In the genomic region with DNA sequence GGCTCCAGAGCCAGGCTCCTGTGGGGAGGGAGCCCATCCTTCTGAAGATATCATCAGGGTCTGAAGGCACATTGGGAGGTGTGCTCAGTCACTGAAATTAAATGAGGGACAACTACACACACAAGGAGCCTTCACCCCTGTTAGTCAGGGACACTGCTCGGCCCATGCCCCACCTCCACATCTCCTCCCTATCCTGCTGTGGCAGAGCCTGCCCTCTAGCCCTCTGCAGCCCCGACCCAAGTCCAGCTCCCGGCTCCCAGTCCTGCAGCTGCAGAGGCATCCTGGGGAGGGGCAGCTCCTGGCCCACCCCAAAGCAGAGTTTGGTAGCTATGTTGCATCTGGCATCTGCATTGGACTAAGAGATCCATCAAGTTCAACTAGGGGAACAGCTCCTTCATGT, we compare ENCODE assay signal across 36 cellular contexts.
DNase-seq lines count a peak whose midpoint lies in the region; ATAC-seq, FAIRE-seq and TF ChIP-seq lines count a peak whose summit lies in the region.
"Had no signal": no experiment of that assay in that cellular context is flagged by ENCODE, and none has a peak within 500 bp of the region (broad histone marks: within the 10 kb centered on the region; RNA-seq: fewer than 3 reads in every experiment).

No MANE protein-coding gene starts in this region.

- H3K27ac Mint-ChIP-seq in stimulated activated effector memory CD8-positive, alpha-beta T cell treated with anti-CD3 and anti-CD28 coated beads, Interleukin-12 subunit alpha, Interleukin-12 subunit beta, amount 100 ng/mL, for 72 hours: no peak overlapping the region
- H3K27ac Mint-ChIP-seq: B cell; CD14-positive monocyte; CD4-positive, alpha-beta memory T cell; CD4-positive, alpha-beta T cell; CD4-positive, CD25-positive, alpha-beta regulatory T cell; CD8-positive, alpha-beta memory T cell; CD8-positive, alpha-beta T cell had no signal

- in situ Hi-C loops in HepG2 (cut with HindIII; ENCODE audit: extremely low pct_ligation_motif_present, low pct_unique_long_range_greater_than_20kb): no loop called here

- TF ChIP-seq RAD21 in HepG2 (CRISPR knock-in tag; IDR thresholded peaks at IDR 0.05): no peak

- H3K9ac ChIP-seq in HepG2 (ENCODE audit: insufficient read depth, low read depth, low read length): no peak overlapping the region
- H3K9ac ChIP-seq: BLaER1; BLaER1 treated with 17β-estradiol and CSF1 and Interleukin-3, amounts not matched to agents 10 nM and 100 nM had no signal

- 80% methylated on average over 2 of the region's 3 CpGs for WGBS in esophagus muscularis mucosa
- WGBS in HepG2 (ENCODE audit: low lambda C conversion rate): 7% methylated on average over 3 of the region's 3 CpGs

- H3K4me2 ChIP-seq in HepG2 (ENCODE audit: low read depth, low read length) (no peak overlapping the region), osteoblast (ENCODE audit: insufficient read depth, low read length) (no peak overlapping the region)
- H3K4me2 ChIP-seq: A549; BLaER1; BLaER1 treated with 17β-estradiol and CSF1 and Interleukin-3, amounts not matched to agents 10 nM and 100 nM had no signal

- H2AFZ ChIP-seq in HepG2 (ENCODE audit: low read length) (no peak overlapping the region), osteoblast (ENCODE audit: low read length) (no peak overlapping the region)

- H3K9me3 ChIP-seq in esophagus muscularis mucosa (peaks cover 0 to 10% (median 7%) of the 10 kb centered on the region in 4 donors), HepG2 (ENCODE audit: low read length) (no peaks in the 10 kb centered on the region), osteoblast (ENCODE audit: low read depth, low read length) (no peaks in the 10 kb centered on the region)
- H3K9me3 ChIP-seq: A549, BE2C had no signal

- no peak overlapping the region for H3K4me3 Mint-ChIP-seq in stimulated activated effector memory CD8-positive, alpha-beta T cell treated with anti-CD3 and anti-CD28 coated beads, Interleukin-12 subunit alpha, Interleukin-12 subunit beta, amount 100 ng/mL, for 72 hours
- H3K4me3 Mint-ChIP-seq: B cell; CD14-positive monocyte; CD4-positive, alpha-beta memory T cell; CD4-positive, alpha-beta T cell; CD4-positive, CD25-positive, alpha-beta regulatory T cell; CD8-positive, alpha-beta memory T cell; CD8-positive, alpha-beta T cell had no signal

- peak; percentile 33; the same call in 2 of the 3 replicates for ATAC-seq in HepG2
- peak; percentile 19 for ATAC-seq in stimulated activated effector memory CD8-positive, alpha-beta T cell treated with anti-CD3 and anti-CD28 coated beads, Interleukin-12 subunit alpha, Interleukin-12 subunit beta, amount 100 ng/mL, for 72 hours
- no peak for ATAC-seq in GM21576 (IDR thresholded peaks at IDR 0.05; ENCODE audit: unreplicated experiment)
- no peak for ATAC-seq in foreskin keratinocyte
- ATAC-seq: A549; CD8-positive, alpha-beta T cell had no signal

- no peak for TF ChIP-seq POLR2A in esophagus muscularis mucosa (IDR thresholded peaks at IDR 0.05; ENCODE audit: low read depth)
- TF ChIP-seq POLR2A in HepG2 (IDR thresholded peaks at IDR 0.05; ENCODE audit: insufficient read depth in 1 of 2, low read depth in 2 of 2, low read length in 2 of 2): no peak

- no peaks in the 10 kb centered on the region for H3K79me2 ChIP-seq in HepG2 (ENCODE audit: insufficient read depth, low read length)
- no peaks in the 10 kb centered on the region for H3K79me2 ChIP-seq in osteoblast (ENCODE audit: insufficient read depth, low read length)

- intact Hi-C loops in esophagus muscularis mucosa (cut with DNase I): no loop called here
- intact Hi-C loops in HepG2 (cut with micrococcal nuclease; ENCODE audit: unreplicated experiment): no loop called here

- TF ChIP-seq EP300 in esophagus muscularis mucosa (IDR thresholded peaks at IDR 0.05): no peak
- no peak for TF ChIP-seq EP300 in HepG2 (IDR thresholded peaks at IDR 0.05; ENCODE audit: low read depth in 2 of 2, low read length in 2 of 2)
- TF ChIP-seq EP300 in HepG2 (CRISPR knock-in tag; IDR thresholded peaks at IDR 0.05; ENCODE audit: borderline replicate concordance): no peak

- no peaks in the 10 kb centered on the region for H4K20me1 ChIP-seq in HepG2 (ENCODE audit: insufficient read depth, low read length)
- no peaks in the 10 kb centered on the region for H4K20me1 ChIP-seq in osteoblast (ENCODE audit: insufficient read depth, low read length)
- H4K20me1 ChIP-seq: BLaER1; BLaER1 treated with 17β-estradiol and CSF1 and Interleukin-3, amounts not matched to agents 10 nM and 100 nM had no signal

- POLR2A ChIA-PET in HepG2 (lab: Yijun Ruan, JAX): no interaction called here

- H3K4me1 ChIP-seq in esophagus muscularis mucosa (no peaks in the 10 kb centered on the region), HepG2 (ENCODE audit: insufficient read depth, low read length) (peaks cover 10% of the 10 kb centered on the region), osteoblast (ENCODE audit: insufficient read depth, low read length) (no peaks in the 10 kb centered on the region), foreskin keratinocyte (no peaks in the 10 kb centered on the region)
- H3K4me1 ChIP-seq: A549; BE2C; BLaER1; BLaER1 treated with 17β-estradiol and CSF1 and Interleukin-3, amounts not matched to agents 10 nM and 100 nM; Caco-2 had no signal

- peak; percentile 53 for DNase-seq in esophagus muscularis mucosa (ENCODE audit: extremely low spot score)
- no peak for DNase-seq in HepG2 (ENCODE audit: low spot score)
- peak; percentile 54 for DNase-seq in osteoblast (ENCODE audit: insufficient read length, low spot score, missing footprints)
- DNase-seq in stimulated activated effector memory CD8-positive, alpha-beta T cell treated with anti-CD3 and anti-CD28 coated beads, Interleukin-12 subunit alpha, Interleukin-12 subunit beta, amount 100 ng/mL, for 72 hours (ENCODE audit: low spot score in 2 of 2): no peak
- no peak for DNase-seq in activated naive CD4-positive, alpha-beta T cell (lab: John Stamatoyannopoulos, UW)
- no peak for DNase-seq in foreskin keratinocyte
- DNase-seq in AG20443 (ENCODE audit: low spot score): no peak
- DNase-seq: 8988T; ACHN; AML-193; BE2C; C1 segment of cervical spinal cord; Caco-2; Calu3; CD4-positive, alpha-beta memory T cell; CD4-positive, alpha-beta T cell; CD4-positive, CD25-positive, alpha-beta regulatory T cell; CD8-positive, alpha-beta memory T cell; CD8-positive, alpha-beta T cell; COR-L47; DMS 273 treated with DMSO at 0.1 percent for 48 hours; DMS153; DMS53; DMS79; DMS79 treated with DMSO at 0.1 percent for 48 hours; DND-41; EL had no signal

- H3K9me3 Mint-ChIP-seq in stimulated activated effector memory CD8-positive, alpha-beta T cell treated with anti-CD3 and anti-CD28 coated beads, Interleukin-12 subunit alpha, Interleukin-12 subunit beta, amount 100 ng/mL, for 72 hours: peaks cover 19% of the 10 kb centered on the region

- H3K27ac ChIP-seq in esophagus muscularis mucosa (replicated peaks in 1 of 4) (no peak overlapping the region), HepG2 (ENCODE audit: extremely low read length, insufficient read depth, low read length) (no peak overlapping the region), osteoblast (ENCODE audit: low read depth, low read length) (no peak overlapping the region), foreskin keratinocyte (no peak overlapping the region)
- H3K27ac ChIP-seq: 22Rv1; A549; BLaER1; BLaER1 treated with 17β-estradiol and CSF1 and Interleukin-3, amounts not matched to agents 10 nM and 100 nM; C4-2B had no signal

- H3K4me3 ChIP-seq in esophagus muscularis mucosa (no peak overlapping the region), HepG2 (replicated peaks in 1 of 3; ENCODE audit: insufficient read depth in 1 of 3, low read depth in 2 of 3, low read length in 3 of 3) (no peak overlapping the region), osteoblast (ENCODE audit: insufficient read depth, low read length) (no peak overlapping the region)
- H3K4me3 ChIP-seq: A549; BLaER1; BLaER1 treated with 17β-estradiol and CSF1 and Interleukin-3, amounts not matched to agents 10 nM and 100 nM had no signal

- H3K36me3 ChIP-seq in esophagus muscularis mucosa (no peaks in the 10 kb centered on the region), HepG2 (replicated peaks in 1 of 2; ENCODE audit: control insufficient read depth in 1 of 2, insufficient read depth in 2 of 2, low read length in 2 of 2) (no peaks in the 10 kb centered on the region), osteoblast (ENCODE audit: insufficient read depth, low read length) (no peaks in the 10 kb centered on the region)
- H3K36me3 ChIP-seq: BE2C; BLaER1; BLaER1 treated with 17β-estradiol and CSF1 and Interleukin-3, amounts not matched to agents 10 nM and 100 nM had no signal

- no peaks in the 10 kb centered on the region for H3K36me3 Mint-ChIP-seq in stimulated activated effector memory CD8-positive, alpha-beta T cell treated with anti-CD3 and anti-CD28 coated beads, Interleukin-12 subunit alpha, Interleukin-12 subunit beta, amount 100 ng/mL, for 72 hours
- H3K36me3 Mint-ChIP-seq: CD14-positive monocyte; CD4-positive, alpha-beta memory T cell; CD4-positive, CD25-positive, alpha-beta regulatory T cell; CD8-positive, alpha-beta memory T cell; CD8-positive, alpha-beta T cell had no signal

- H3K27me3 ChIP-seq in esophagus muscularis mucosa: peaks cover 0 to 3% (median 0%) of the 10 kb centered on the region in 4 donors
- H3K27me3 ChIP-seq in HepG2 (ENCODE audit: control insufficient read depth in 1 of 2, insufficient read depth in 2 of 2, low read length in 2 of 2): no peaks in the 10 kb centered on the region
- no peaks in the 10 kb centered on the region for H3K27me3 ChIP-seq in osteoblast (ENCODE audit: insufficient read depth, low read length)
- H3K27me3 ChIP-seq in foreskin keratinocyte: no peaks in the 10 kb centered on the region
- H3K27me3 ChIP-seq: BE2C; BLaER1; BLaER1 treated with 17β-estradiol and CSF1 and Interleukin-3, amounts not matched to agents 10 nM and 100 nM had no signal

- CTCF ChIA-PET in HepG2 (lab: Yijun Ruan, JAX; ENCODE audit: low intra/inter-chr PET ratio, low total read pairs): no interaction called here

- no peak for FAIRE-seq in HepG2 (lab: Jason Lieb, UNC)
- FAIRE-seq: A549, D721Med had no signal

- no peaks in the 10 kb centered on the region for H3K4me1 Mint-ChIP-seq in stimulated activated effector memory CD8-positive, alpha-beta T cell treated with anti-CD3 and anti-CD28 coated beads, Interleukin-12 subunit alpha, Interleukin-12 subunit beta, amount 100 ng/mL, for 72 hours
- H3K4me1 Mint-ChIP-seq: B cell; CD14-positive monocyte; CD4-positive, alpha-beta memory T cell; CD4-positive, CD25-positive, alpha-beta regulatory T cell; CD8-positive, alpha-beta memory T cell had no signal

- TF ChIP-seq CTCF in esophagus muscularis mucosa (IDR thresholded peaks at IDR 0.05): no peak
- TF ChIP-seq CTCF in HepG2 (CRISPR knock-in tag; IDR thresholded peaks at IDR 0.05): no peak
- no peak for TF ChIP-seq CTCF in osteoblast (IDR thresholded peaks at IDR 0.05; ENCODE audit: extremely low read depth, low read depth, low read length)
- no peak for TF ChIP-seq CTCF in foreskin keratinocyte (conservative IDR thresholded peaks at IDR 0.05)

- BruUV-seq in HepG2 (replicated peaks; lab: Mats Ljungman, UMichigan): no TSS peak

TF ChIP-seq in HepG2, 621 proteins besides CTCF, POLR2A, EP300 and RAD21 (continues in another document):
- TF ChIP-seq AGO1 (IDR thresholded peaks at IDR 0.05; ENCODE audit: low read depth, low read length, poor library complexity, severe bottlenecking): no peak

Comparison
In these comparisons a context has a peak if more than half of its experiments do, and no peak if none do; other contexts are left out.
1. DNase-seq: peak in esophagus muscularis mucosa (single experiment) and osteoblast (single experiment); none in HepG2 (single experiment), stimulated activated effector memory CD8-positive, alpha-beta T cell treated with anti-CD3 and anti-CD28 coated beads, Interleukin-12 subunit alpha, Interleukin-12 subunit beta, amount 100 ng/mL, for 72 hours (0 of 2), activated naive CD4-positive, alpha-beta T cell (0 of 4), foreskin keratinocyte (0 of 2) and AG20443 (single experiment).
2. ATAC-seq: peak in HepG2 (single experiment) and stimulated activated effector memory CD8-positive, alpha-beta T cell treated with anti-CD3 and anti-CD28 coated beads, Interleukin-12 subunit alpha, Interleukin-12 subunit beta, amount 100 ng/mL, for 72 hours (single experiment); none in GM21576 (single experiment) and foreskin keratinocyte (single experiment).